8 cellular contexts compared by ENCODE assay signal in genomic region chr11:70176940-70177689, GRCh38. TPM values are rescaled to one million over a fixed set of nuclear protein-coding genes. Genes with fewer than 3 reads are reported as not detected.
A peak's percentile ranks its signal among the peaks of the same experiment; 100 is the strongest.
DNase-seq lines count a peak whose midpoint lies in the region; ATAC-seq and TF ChIP-seq lines count a peak whose summit lies in the region.

No MANE protein-coding gene starts in this region.

- peaks cover 3% of the 10 kb centered on the region for H3K36me3 ChIP-seq in left ventricle myocardium inferior

- no peaks in the 10 kb centered on the region for H3K4me1 ChIP-seq in left ventricle myocardium inferior

- no peaks in the 10 kb centered on the region for H3K9me3 ChIP-seq in left ventricle myocardium inferior (replicated peaks)

- intact Hi-C loops in left ventricle myocardium inferior (cut with micrococcal nuclease): no loop called here

- peak; percentile 49 for TF ChIP-seq CTCF in left ventricle myocardium inferior (IDR thresholded peaks at IDR 0.05; ENCODE audit: borderline replicate concordance)

- H3K27ac ChIP-seq in left ventricle myocardium inferior (replicated peaks): no peak overlapping the region

- peak; percentile 51 for DNase-seq in GM03348 (ENCODE audit: low spot score)
- DNase-seq in NAMALWA (ENCODE audit: low spot score): peak; percentile 61
- DNase-seq in activated T-cell treated with anti-CD3 and anti-CD28 coated beads, Interleukin-2, amount 50 U/mL, for 1 hour: peak; percentile 59
- DNase-seq in left ventricle myocardium inferior: no peak
- peak; percentile 46 to 57 (median 51) for DNase-seq in stimulated activated CD4-positive, alpha-beta T cell treated with anti-CD3 and anti-CD28 coated beads, TNF-alpha, amount 100 ng/mL, for 48 hours (ENCODE audit: low read depth in 3 of 3)
- no peak for DNase-seq in epidermal melanocyte (ENCODE audit: insufficient read length, low spot score)
- DNase-seq in T1000 (lab: John Stamatoyannopoulos, UW): no peak

- ATAC-seq in HG02973 (IDR thresholded peaks at IDR 0.05; ENCODE audit: unreplicated experiment): no peak

- peaks cover 7% of the 10 kb centered on the region for H3K27me3 ChIP-seq in left ventricle myocardium inferior (ENCODE audit: low read depth)

- H3K4me3 ChIP-seq in left ventricle myocardium inferior: no peak overlapping the region

RNA-seq across cellular contexts. Expression of gene FADD, which starts 26.0 kb away (rescaled TPM):
- 10.7 TPM for total RNA-seq in left ventricle myocardium inferior

Comparison
In these comparisons a context has a peak if more than half of its experiments do, and no peak if none do; other contexts are left out.
1. DNase-seq: peak in GM03348 (single experiment), NAMALWA (single experiment), activated T-cell treated with anti-CD3 and anti-CD28 coated beads, Interleukin-2, amount 50 U/mL, for 1 hour (single experiment) and stimulated activated CD4-positive, alpha-beta T cell treated with anti-CD3 and anti-CD28 coated beads, TNF-alpha, amount 100 ng/mL, for 48 hours (3 of 3); none in left ventricle myocardium inferior (single experiment), epidermal melanocyte (single experiment) and T1000 (single experiment).